ENCODE assay signal across 20 cellular contexts in genomic region chr3:193776626-193777025, GRCh38.
DNase-seq lines count a peak whose midpoint lies in the region; ATAC-seq and TF ChIP-seq lines count a peak whose summit lies in the region.
"Had no signal": no experiment of that assay in that cellular context is flagged by ENCODE, and none has a peak within 500 bp of the region (broad histone marks: within the 10 kb centered on the region; RNA-seq: fewer than 3 reads in every experiment).

No MANE protein-coding gene starts in this region.

- no peak overlapping the region for H3K4me3 Mint-ChIP-seq in CD4-positive, alpha-beta T cell
- no peak overlapping the region for H3K4me3 Mint-ChIP-seq in CD8-positive, alpha-beta T cell

- H3K4me1 ChIP-seq in CD8-positive, alpha-beta T cell (ENCODE audit: insufficient read depth, low read length), result no peaks in the 10 kb centered on the region

- intact Hi-C loops in CD4-positive, alpha-beta T cell (cut with DNase I, micrococcal nuclease), result no loop called here
- intact Hi-C loops in CD8-positive, alpha-beta T cell (cut with DNase I, micrococcal nuclease), result no loop called here

- peak; percentile 44 for ATAC-seq in CD4-positive, alpha-beta T cell (ENCODE audit: poor library complexity)
- ATAC-seq in GM18867 (IDR thresholded peaks at IDR 0.05; ENCODE audit: unreplicated experiment) (peak; percentile 62), HG03097 (IDR thresholded peaks at IDR 0.05; ENCODE audit: low FRiP score, unreplicated experiment) (no peak), HG03139 (IDR thresholded peaks at IDR 0.05; ENCODE audit: unreplicated experiment) (no peak)
- no peak for ATAC-seq in CD8-positive, alpha-beta T cell
- ATAC-seq: heart left ventricle, Right ventricle myocardium inferior had no signal

- DNase-seq in CD4-positive, alpha-beta T cell, result no peak
- peak; percentile 25 for DNase-seq in NAMALWA (ENCODE audit: low spot score)
- DNase-seq in germinal center (ENCODE audit: low spot score), result peak; percentile 33
- DNase-seq in CD8-positive, alpha-beta T cell, result no peak
- DNase-seq: activated CD8-positive, alpha-beta memory T cell treated with anti-CD3 and anti-CD28 coated beads, Interleukin-2, amount 50 U/mL, for 4 hours; activated effector memory CD4-positive, alpha-beta T cell treated with anti-CD3 and anti-CD28 coated beads, Interleukin-2, amount 50 U/mL, for 16 hours; cerebellar nuclear complex; effector CD8-positive, alpha-beta T cell; H7; heart left ventricle; NCI-H2029 treated with DMSO at 0.1 percent for 48 hours; NCI-H510A; sigmoid colon; stimulated activated CD4-positive, alpha-beta T cell treated with anti-CD3 and anti-CD28 coated beads, Interleukin-1b, Interleukin-23, amount 100 ng/mL, for 48 hours; WERI-Rb-1 had no signal

- H3K36me3 Mint-ChIP-seq in CD4-positive, alpha-beta T cell (ENCODE audit: low read depth), result no peaks in the 10 kb centered on the region
- H3K36me3 Mint-ChIP-seq in CD8-positive, alpha-beta T cell, result no peaks in the 10 kb centered on the region

- H3K27ac Mint-ChIP-seq in CD4-positive, alpha-beta T cell, result no peak overlapping the region
- H3K27ac Mint-ChIP-seq in CD8-positive, alpha-beta T cell, result no peak overlapping the region

- H3K27ac ChIP-seq in CD4-positive, alpha-beta T cell (ENCODE audit: low read depth, low read length), result no peak overlapping the region
- no peak overlapping the region for H3K27ac ChIP-seq in CD8-positive, alpha-beta T cell (ENCODE audit: low read depth, low read length)
- H3K27ac ChIP-seq: ascending aorta, heart left ventricle, sigmoid colon, WERI-Rb-1 had no signal

- CTCF ChIA-PET in CD4-positive, alpha-beta T cell (lab: Charles Lee), result no interaction called here
- CTCF ChIA-PET in CD8-positive, alpha-beta T cell (lab: Charles Lee), result interaction anchor here (1.1 kb wide), 1 partner anchor 539 kb away, joined by 3 read pairs; no protein-coding TSS in a partner anchor

- TF ChIP-seq CTCF in CD4-positive, alpha-beta T cell (IDR thresholded peaks at IDR 0.05), result no peak
- TF ChIP-seq CTCF in CD8-positive, alpha-beta T cell (IDR thresholded peaks at IDR 0.05), result no peak

- peaks cover 24% of the 10 kb centered on the region for H3K27me3 ChIP-seq in CD4-positive, alpha-beta T cell (ENCODE audit: control insufficient read depth, insufficient read depth, low read length)
- H3K27me3 ChIP-seq in CD8-positive, alpha-beta T cell (ENCODE audit: insufficient read depth, low read length), result no peaks in the 10 kb centered on the region
- H3K27me3 ChIP-seq: ascending aorta, sigmoid colon had no signal

- H3K4me3 ChIP-seq in CD8-positive, alpha-beta T cell (ENCODE audit: low read depth, low read length), result no peak overlapping the region
- H3K4me3 ChIP-seq: ascending aorta, heart left ventricle, sigmoid colon had no signal

- no peaks in the 10 kb centered on the region for H3K9me3 Mint-ChIP-seq in CD4-positive, alpha-beta T cell
- H3K9me3 Mint-ChIP-seq in CD8-positive, alpha-beta T cell, result no peaks in the 10 kb centered on the region

- peaks cover 42% of the 10 kb centered on the region for H3K27me3 Mint-ChIP-seq in CD4-positive, alpha-beta T cell
- peaks cover 33% of the 10 kb centered on the region for H3K27me3 Mint-ChIP-seq in CD8-positive, alpha-beta T cell (ENCODE audit: low read depth)

- no peaks in the 10 kb centered on the region for H3K9me3 ChIP-seq in CD4-positive, alpha-beta T cell (ENCODE audit: control insufficient read depth, low read length)
- no peaks in the 10 kb centered on the region for H3K9me3 ChIP-seq in CD8-positive, alpha-beta T cell (ENCODE audit: low read length)
- H3K9me3 ChIP-seq: ascending aorta, heart left ventricle, sigmoid colon had no signal

- POLR2A ChIA-PET in CD4-positive, alpha-beta T cell (lab: Charles Lee), result no interaction called here
- POLR2A ChIA-PET in CD8-positive, alpha-beta T cell (lab: Charles Lee), result no interaction called here

- H3K4me1 Mint-ChIP-seq in CD4-positive, alpha-beta T cell (ENCODE audit: low read depth), result peaks cover 9% of the 10 kb centered on the region
- peaks cover 4% of the 10 kb centered on the region for H3K4me1 Mint-ChIP-seq in CD8-positive, alpha-beta T cell (ENCODE audit: low read depth)

- H3K36me3 ChIP-seq in CD8-positive, alpha-beta T cell (ENCODE audit: insufficient read depth, low read length), result no peaks in the 10 kb centered on the region
- H3K36me3 ChIP-seq: ascending aorta, heart left ventricle, sigmoid colon, WERI-Rb-1 had no signal

Comparison
In these comparisons a context has a peak if more than half of its experiments do, and no peak if none do; other contexts are left out.
1. ATAC-seq: peak in CD4-positive, alpha-beta T cell (single experiment) and GM18867 (single experiment); none in HG03097 (single experiment), HG03139 (single experiment) and CD8-positive, alpha-beta T cell (single experiment).
2. DNase-seq: peak in NAMALWA (single experiment) and germinal center (single experiment); none in CD4-positive, alpha-beta T cell (0 of 10) and CD8-positive, alpha-beta T cell (0 of 7).